Comparison of ENCODE assay signal across 22 cellular contexts in the genomic region with DNA sequence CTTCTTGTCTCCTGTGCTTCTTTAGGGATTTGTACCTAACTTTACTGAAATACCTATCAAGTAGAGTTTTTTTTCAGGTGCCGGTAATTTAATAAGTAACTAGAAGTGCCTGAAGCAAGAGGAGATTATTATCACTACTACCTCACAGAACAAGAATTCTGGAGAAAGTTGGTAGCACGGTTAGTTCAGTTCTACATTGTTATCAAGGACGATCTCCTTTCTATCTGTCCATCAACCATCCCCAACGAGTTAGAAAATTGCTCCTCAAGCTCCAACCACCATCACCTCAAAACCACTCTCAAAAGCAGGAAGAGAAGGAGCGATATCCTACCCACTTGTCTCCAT.
"Had no signal": no experiment of that assay in that cellular context is flagged by ENCODE, and none has a peak within 500 bp of the region (broad histone marks: within the 10 kb centered on the region; RNA-seq: fewer than 3 reads in every experiment).

No MANE protein-coding gene starts in this region.

- H3K4me3 ChIP-seq: cardiac muscle cell, lung, right atrium auricular region, thoracic aorta, upper lobe of right lung had no signal

- ATAC-seq: activated T-cell treated with anti-CD3 and anti-CD28 coated beads, Interleukin-2, amount 50 U/mL, for 72 hours; left lobe of liver; T-helper 17 cell had no signal

- H3K27ac ChIP-seq: cardiac muscle cell, right atrium auricular region, thoracic aorta, upper lobe of right lung had no signal

- H3K27me3 ChIP-seq: cardiac muscle cell, right atrium auricular region, upper lobe of right lung had no signal

- H3K4me1 ChIP-seq: upper lobe of right lung had no signal

- DNase-seq: activated CD4-positive, alpha-beta T cell treated with anti-CD3 and anti-CD28 coated beads, Interleukin-2, amount 50 U/mL, for 1 hour; activated CD4-positive, CD25-positive, alpha-beta regulatory T cell treated with anti-CD3 and anti-CD28 coated beads, Interleukin-2, amount 50 U/mL, for 72 hours; activated CD8-positive, alpha-beta memory T cell treated with anti-CD3 and anti-CD28 coated beads for 24 hours; activated CD8-positive, alpha-beta memory T cell treated with anti-CD3 and anti-CD28 coated beads, Interleukin-2, amount 50 U/mL, for 48 hours; activated gamma-delta T cell; activated T-cell treated with anti-CD3 and anti-CD28 coated beads, Interleukin-2, amount 50 U/mL, for 72 hours; amniotic stem cell; dermis blood vessel endothelial cell; effector memory CD4-positive, alpha-beta T cell; midbrain; nephron progenitor cell; occipital lobe; posterior cingulate gyrus; stimulated activated CD4-positive, alpha-beta T cell treated with anti-CD3 and anti-CD28 coated beads, Interleukin-15, amount 100 ng/mL, for 24 hours; stimulated activated CD4-positive, alpha-beta T cell treated with anti-CD3 and anti-CD28 coated beads, Interleukin-2, amount 100 ng/mL, for 48 hours; T-helper 17 cell; upper lobe of right lung had no signal

- H3K9me3 ChIP-seq: right atrium auricular region, thoracic aorta, upper lobe of right lung had no signal

- H3K36me3 ChIP-seq: cardiac muscle cell, right atrium auricular region, thoracic aorta, upper lobe of right lung had no signal
